ENCODE assay signal across 1 cellular context in the genomic region with DNA sequence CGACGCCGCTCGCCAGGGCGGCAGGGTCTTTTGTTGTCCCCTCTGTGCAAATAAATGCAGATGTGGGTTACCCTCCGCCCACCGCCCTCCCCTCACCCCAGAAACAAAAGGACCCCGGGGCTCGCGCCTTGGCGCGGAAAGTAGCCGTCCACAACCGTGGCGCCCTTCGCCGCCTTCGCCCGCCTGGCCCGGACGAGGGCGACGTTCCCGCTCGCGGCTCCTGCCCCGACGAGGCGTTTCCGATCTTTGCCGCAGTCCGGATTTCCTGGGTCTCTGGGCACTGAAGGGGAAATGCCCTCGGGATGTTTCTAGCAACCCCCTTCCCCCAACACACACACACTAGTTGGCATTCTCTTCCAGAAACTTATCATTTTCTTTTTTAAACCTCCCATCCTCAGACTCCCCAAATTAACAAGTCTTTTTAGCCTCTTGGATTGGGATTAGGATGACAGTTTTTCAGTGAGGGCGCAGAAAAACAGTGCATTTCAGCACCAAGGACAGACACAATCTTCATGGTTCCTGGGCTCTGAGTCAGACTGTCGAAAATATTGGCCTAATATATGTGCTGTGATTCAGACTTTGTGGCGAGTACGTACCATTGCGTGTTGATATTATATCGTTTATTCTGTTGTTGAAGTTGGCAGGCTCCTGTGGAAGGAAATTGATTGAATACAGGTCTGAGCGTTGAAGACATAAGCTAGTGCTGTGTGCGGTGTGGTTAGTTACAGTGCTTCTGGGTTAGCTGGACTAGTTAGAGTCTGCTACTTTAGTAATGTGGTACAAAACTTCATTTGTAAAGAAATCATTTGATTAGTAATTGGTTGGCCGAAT.
TF ChIP-seq lines count a peak whose summit lies in the region.

No MANE protein-coding gene starts in this region.

TF ChIP-seq in HepG2, 621 proteins besides CTCF, POLR2A, EP300 and RAD21 (continued from another document and continues in another):
- TF ChIP-seq, protein P1, sequence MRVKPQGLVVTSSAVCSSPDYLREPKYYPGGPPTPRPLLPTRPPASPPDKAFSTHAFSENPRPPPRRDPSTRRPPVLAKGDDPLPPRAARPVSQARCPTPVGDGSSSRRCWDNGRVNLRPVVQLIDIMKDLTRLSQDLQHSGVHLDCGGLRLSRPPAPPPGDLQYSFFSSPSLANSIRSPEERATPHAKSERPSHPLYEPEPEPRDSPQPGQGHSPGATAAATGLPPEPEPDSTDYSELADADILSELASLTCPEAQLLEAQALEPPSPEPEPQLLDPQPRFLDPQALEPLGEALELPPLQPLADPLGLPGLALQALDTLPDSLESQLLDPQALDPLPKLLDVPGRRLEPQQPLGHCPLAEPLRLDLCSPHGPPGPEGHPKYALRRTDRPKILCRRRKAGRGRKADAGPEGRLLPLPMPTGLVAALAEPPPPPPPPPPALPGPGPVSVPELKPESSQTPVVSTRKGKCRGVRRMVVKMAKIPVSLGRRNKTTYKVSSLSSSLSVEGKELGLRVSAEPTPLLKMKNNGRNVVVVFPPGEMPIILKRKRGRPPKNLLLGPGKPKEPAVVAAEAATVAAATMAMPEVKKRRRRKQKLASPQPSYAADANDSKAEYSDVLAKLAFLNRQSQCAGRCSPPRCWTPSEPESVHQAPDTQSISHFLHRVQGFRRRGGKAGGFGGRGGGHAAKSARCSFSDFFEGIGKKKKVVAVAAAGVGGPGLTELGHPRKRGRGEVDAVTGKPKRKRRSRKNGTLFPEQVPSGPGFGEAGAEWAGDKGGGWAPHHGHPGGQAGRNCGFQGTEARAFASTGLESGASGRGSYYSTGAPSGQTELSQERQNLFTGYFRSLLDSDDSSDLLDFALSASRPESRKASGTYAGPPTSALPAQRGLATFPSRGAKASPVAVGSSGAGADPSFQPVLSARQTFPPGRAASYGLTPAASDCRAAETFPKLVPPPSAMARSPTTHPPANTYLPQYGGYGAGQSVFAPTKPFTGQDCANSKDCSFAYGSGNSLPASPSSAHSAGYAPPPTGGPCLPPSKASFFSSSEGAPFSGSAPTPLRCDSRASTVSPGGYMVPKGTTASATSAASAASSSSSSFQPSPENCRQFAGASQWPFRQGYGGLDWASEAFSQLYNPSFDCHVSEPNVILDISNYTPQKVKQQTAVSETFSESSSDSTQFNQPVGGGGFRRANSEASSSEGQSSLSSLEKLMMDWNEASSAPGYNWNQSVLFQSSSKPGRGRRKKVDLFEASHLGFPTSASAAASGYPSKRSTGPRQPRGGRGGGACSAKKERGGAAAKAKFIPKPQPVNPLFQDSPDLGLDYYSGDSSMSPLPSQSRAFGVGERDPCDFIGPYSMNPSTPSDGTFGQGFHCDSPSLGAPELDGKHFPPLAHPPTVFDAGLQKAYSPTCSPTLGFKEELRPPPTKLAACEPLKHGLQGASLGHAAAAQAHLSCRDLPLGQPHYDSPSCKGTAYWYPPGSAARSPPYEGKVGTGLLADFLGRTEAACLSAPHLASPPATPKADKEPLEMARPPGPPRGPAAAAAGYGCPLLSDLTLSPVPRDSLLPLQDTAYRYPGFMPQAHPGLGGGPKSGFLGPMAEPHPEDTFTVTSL (CRISPR knock-in tag; IDR thresholded peaks at IDR 0.05; ENCODE audit: borderline replicate concordance): peak; percentile 72
- TF ChIP-seq GABPA (IDR thresholded peaks at IDR 0.05; ENCODE audit: low read depth, low read length) (no peak), GABPA (CRISPR knock-in tag; IDR thresholded peaks at IDR 0.05; ENCODE audit: low read depth) (no peak; the same call in 1 of the 2 replicates), MED13 (CRISPR knock-in tag; IDR thresholded peaks at IDR 0.05) (0 out of 2 replicates have a peak, but pooled peaks have one; percentile 45), ZBTB42 (CRISPR knock-in tag; IDR thresholded peaks at IDR 0.05) (no peak; the same call in 1 of the 2 replicates), ZFP36L2 (CRISPR knock-in tag; IDR thresholded peaks at IDR 0.05) (no peak), NRL (CRISPR knock-in tag; IDR thresholded peaks at IDR 0.05; ENCODE audit: borderline replicate concordance) (no peak; the same call in 1 of the 2 replicates), GATAD1 (CRISPR knock-in tag; IDR thresholded peaks at IDR 0.05) (peak; percentile 52; the same call in 1 of the 2 replicates), ZNF20 (CRISPR knock-in tag; IDR thresholded peaks at IDR 0.05) (peak; percentile 82; the same call in 1 of the 2 replicates), ZFX (CRISPR knock-in tag; IDR thresholded peaks at IDR 0.05; ENCODE audit: low read depth) (peak; percentile 25; the same call in 1 of the 2 replicates), SMC3 (IDR thresholded peaks at IDR 0.05; ENCODE audit: low read length) (no peak), TARDBP (CRISPR knock-in tag; IDR thresholded peaks at IDR 0.05) (peak; percentile 55; the same call in 1 of the 2 replicates), EHMT2 (IDR thresholded peaks at IDR 0.05; ENCODE audit: borderline replicate concordance, low read depth, low read length) (peak; percentile 98), ZNF776 (CRISPR knock-in tag; IDR thresholded peaks at IDR 0.05) (0 out of 2 replicates have a peak, but pooled peaks have one; percentile 21), ZC3H13 (CRISPR knock-in tag; IDR thresholded peaks at IDR 0.05) (peak; percentile 46)
- TF ChIP-seq, protein P2, sequence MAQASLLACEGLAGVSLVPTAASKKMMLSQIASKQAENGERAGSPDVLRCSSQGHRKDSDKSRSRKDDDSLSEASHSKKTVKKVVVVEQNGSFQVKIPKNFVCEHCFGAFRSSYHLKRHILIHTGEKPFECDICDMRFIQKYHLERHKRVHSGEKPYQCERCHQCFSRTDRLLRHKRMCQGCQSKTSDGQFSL (CRISPR knock-in tag; IDR thresholded peaks at IDR 0.05): no peak
- TF ChIP-seq, protein P3, sequence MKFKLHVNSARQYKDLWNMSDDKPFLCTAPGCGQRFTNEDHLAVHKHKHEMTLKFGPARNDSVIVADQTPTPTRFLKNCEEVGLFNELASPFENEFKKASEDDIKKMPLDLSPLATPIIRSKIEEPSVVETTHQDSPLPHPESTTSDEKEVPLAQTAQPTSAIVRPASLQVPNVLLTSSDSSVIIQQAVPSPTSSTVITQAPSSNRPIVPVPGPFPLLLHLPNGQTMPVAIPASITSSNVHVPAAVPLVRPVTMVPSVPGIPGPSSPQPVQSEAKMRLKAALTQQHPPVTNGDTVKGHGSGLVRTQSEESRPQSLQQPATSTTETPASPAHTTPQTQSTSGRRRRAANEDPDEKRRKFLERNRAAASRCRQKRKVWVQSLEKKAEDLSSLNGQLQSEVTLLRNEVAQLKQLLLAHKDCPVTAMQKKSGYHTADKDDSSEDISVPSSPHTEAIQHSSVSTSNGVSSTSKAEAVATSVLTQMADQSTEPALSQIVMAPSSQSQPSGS (CRISPR knock-in tag; IDR thresholded peaks at IDR 0.05): no peak
- TF ChIP-seq, protein P4, sequence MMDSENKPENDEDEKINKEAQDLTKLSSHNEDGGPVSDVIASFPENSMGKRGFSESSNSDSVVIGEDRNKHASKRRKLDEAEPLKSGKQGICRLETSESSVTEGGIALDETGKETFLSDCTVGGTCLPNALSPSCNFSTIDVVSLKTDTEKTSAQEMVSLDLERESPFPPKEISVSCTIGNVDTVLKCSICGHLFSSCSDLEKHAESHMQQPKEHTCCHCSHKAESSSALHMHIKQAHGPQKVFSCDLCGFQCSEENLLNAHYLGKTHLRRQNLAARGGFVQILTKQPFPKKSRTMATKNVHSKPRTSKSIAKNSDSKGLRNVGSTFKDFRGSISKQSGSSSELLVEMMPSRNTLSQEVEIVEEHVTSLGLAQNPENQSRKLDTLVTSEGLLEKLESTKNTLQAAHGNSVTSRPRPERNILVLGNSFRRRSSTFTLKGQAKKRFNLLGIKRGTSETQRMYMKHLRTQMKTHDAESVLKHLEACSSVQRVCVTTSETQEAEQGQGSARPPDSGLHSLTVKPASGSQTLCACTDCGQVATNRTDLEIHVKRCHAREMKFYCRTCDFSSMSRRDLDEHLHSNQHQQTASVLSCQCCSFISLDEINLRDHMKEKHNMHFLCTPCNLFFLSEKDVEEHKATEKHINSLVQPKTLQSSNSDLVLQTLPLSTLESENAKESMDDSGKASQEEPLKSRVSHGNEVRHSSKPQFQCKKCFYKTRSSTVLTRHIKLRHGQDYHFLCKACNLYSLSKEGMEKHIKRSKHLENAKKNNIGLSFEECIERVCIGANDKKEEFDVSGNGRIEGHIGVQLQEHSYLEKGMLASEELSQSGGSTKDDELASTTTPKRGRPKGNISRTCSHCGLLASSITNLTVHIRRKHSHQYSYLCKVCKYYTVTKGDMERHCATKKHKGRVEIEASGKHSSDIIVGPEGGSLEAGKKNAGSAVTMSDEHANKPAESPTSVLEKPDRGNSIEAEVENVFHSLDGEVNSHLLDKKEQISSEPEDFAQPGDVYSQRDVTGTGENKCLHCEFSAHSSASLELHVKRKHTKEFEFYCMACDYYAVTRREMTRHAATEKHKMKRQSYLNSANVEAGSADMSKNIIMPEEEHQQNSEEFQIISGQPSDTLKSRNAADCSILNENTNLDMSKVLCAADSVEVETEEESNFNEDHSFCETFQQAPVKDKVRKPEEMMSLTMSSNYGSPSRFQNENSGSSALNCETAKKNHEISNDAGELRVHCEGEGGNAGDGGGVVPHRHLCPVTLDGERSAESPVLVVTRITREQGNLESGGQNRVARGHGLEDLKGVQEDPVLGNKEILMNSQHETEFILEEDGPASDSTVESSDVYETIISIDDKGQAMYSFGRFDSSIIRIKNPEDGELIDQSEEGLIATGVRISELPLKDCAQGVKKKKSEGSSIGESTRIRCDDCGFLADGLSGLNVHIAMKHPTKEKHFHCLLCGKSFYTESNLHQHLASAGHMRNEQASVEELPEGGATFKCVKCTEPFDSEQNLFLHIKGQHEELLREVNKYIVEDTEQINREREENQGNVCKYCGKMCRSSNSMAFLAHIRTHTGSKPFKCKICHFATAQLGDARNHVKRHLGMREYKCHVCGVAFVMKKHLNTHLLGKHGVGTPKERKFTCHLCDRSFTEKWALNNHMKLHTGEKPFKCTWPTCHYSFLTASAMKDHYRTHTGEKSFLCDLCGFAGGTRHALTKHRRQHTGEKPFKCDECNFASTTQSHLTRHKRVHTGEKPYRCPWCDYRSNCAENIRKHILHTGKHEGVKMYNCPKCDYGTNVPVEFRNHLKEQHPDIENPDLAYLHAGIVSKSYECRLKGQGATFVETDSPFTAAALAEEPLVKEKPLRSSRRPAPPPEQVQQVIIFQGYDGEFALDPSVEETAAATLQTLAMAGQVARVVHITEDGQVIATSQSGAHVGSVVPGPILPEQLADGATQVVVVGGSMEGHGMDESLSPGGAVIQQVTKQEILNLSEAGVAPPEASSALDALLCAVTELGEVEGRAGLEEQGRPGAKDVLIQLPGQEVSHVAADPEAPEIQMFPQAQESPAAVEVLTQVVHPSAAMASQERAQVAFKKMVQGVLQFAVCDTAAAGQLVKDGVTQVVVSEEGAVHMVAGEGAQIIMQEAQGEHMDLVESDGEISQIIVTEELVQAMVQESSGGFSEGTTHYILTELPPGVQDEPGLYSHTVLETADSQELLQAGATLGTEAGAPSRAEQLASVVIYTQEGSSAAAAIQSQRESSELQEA (CRISPR knock-in tag; IDR thresholded peaks at IDR 0.05; ENCODE audit: not compliant biosample characterization): no peak
- TF ChIP-seq, protein P5, sequence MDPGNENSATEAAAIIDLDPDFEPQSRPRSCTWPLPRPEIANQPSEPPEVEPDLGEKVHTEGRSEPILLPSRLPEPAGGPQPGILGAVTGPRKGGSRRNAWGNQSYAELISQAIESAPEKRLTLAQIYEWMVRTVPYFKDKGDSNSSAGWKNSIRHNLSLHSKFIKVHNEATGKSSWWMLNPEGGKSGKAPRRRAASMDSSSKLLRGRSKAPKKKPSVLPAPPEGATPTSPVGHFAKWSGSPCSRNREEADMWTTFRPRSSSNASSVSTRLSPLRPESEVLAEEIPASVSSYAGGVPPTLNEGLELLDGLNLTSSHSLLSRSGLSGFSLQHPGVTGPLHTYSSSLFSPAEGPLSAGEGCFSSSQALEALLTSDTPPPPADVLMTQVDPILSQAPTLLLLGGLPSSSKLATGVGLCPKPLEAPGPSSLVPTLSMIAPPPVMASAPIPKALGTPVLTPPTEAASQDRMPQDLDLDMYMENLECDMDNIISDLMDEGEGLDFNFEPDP (CRISPR knock-in tag; conservative IDR thresholded peaks at IDR 0.05): 0 out of 2 replicates have a peak, but pooled peaks have one; percentile 17
- TF ChIP-seq, protein P6, sequence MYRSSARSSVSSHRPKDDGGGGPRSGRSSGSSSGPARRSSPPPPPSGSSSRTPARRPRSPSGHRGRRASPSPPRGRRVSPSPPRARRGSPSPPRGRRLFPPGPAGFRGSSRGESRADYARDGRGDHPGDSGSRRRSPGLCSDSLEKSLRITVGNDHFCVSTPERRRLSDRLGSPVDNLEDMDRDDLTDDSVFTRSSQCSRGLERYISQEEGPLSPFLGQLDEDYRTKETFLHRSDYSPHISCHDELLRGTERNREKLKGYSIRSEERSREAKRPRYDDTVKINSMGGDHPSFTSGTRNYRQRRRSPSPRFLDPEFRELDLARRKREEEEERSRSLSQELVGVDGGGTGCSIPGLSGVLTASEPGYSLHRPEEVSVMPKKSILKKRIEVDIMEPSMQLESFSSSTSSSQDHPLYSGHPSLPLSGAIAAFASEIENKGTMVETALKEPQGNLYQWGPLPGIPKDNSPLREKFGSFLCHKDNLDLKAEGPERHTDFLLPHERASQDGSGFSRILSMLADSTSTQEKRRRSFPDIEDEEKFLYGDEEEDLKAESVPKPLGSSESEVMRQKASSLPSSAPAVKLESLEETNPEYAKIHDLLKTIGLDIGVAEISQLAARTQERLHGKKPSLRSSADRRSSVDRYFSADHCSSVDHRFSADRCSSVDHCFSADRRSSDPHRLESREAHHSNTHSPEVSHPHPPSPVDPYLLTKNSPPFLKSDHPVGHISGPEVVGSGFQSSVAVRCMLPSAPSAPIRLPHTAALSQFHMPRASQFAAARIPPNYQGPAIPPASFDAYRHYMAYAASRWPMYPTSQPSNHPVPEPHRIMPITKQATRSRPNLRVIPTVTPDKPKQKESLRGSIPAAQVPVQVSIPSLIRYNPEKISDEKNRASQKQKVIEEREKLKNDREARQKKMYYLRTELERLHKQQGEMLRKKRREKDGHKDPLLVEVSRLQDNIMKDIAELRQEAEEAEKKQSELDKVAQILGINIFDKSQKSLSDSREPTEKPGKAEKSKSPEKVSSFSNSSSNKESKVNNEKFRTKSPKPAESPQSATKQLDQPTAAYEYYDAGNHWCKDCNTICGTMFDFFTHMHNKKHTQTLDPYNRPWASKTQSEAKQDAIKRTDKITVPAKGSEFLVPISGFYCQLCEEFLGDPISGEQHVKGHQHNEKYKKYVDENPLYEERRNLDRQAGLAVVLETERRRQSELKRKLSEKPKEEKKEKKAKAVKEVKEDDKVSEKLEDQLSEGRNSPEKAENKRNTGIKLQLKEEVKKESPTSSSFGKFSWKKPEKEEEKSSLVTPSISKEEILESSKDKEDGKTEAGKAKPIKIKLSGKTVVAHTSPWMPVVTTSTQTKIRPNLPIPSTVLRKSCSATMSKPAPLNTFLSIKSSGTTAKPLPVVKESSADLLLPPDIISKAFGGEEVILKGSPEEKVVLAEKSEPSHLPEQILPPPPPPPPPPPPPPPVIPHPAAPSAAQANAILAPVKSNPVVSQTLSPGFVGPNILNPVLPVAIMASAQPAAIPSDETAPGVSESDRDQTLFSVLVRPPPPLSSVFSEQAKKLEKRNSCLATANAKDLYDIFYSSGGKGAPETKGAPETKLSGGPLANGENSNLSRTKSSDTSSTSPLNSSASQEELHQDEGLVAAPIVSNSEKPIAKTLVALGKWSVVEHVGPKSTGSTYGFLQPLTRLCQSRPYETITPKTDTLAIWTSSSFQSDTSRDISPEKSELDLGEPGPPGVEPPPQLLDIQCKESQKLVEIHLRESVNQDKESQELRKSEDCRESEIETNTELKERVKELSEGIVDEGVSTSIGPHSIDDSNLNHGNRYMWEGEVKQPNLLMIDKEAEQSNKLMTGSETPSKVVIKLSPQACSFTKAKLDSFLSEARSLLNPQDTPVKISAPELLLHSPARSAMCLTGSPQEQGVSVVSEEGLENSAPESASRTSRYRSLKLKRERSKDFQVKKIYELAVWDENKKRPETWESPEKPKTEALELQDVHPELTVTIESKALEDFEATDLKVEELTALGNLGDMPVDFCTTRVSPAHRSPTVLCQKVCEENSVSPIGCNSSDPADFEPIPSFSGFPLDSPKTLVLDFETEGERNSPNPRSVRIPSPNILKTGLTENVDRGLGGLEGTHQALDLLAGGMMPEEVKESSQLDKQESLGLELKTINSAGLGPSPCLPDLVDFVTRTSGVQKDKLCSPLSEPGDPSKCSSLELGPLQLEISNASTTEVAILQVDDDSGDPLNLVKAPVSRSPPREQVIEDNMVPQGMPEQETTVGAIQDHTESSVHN (CRISPR knock-in tag; IDR thresholded peaks at IDR 0.05): 0 out of 2 replicates have a peak, but pooled peaks have one; percentile 10
